ENCODE assay signal across 1 cellular context in genomic region chr11:133269272-133269671, GRCh38.
A peak's percentile ranks its signal among the peaks of the same experiment; 100 is the strongest.
TF ChIP-seq lines count a peak whose summit lies in the region.

No MANE protein-coding gene starts in this region.

TF ChIP-seq in GM12878, 131 proteins besides CTCF, POLR2A, EP300 and RAD21 (continued from another document and continues in another):
- TF ChIP-seq, protein P1, sequence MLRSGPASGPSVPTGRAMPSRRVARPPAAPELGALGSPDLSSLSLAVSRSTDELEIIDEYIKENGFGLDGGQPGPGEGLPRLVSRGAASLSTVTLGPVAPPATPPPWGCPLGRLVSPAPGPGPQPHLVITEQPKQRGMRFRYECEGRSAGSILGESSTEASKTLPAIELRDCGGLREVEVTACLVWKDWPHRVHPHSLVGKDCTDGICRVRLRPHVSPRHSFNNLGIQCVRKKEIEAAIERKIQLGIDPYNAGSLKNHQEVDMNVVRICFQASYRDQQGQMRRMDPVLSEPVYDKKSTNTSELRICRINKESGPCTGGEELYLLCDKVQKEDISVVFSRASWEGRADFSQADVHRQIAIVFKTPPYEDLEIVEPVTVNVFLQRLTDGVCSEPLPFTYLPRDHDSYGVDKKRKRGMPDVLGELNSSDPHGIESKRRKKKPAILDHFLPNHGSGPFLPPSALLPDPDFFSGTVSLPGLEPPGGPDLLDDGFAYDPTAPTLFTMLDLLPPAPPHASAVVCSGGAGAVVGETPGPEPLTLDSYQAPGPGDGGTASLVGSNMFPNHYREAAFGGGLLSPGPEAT (IDR thresholded peaks at IDR 0.05; ENCODE audit: low read depth) = peak; percentile 98
- TF ChIP-seq SP1 (IDR thresholded peaks at IDR 0.05; ENCODE audit: low read depth, low read length) (peak; percentile 30), PKNOX1 (IDR thresholded peaks at IDR 0.05) (no peak; the same call in 1 of the 2 replicates), TARDBP (IDR thresholded peaks at IDR 0.05; ENCODE audit: borderline replicate concordance) (no peak; the same call in 1 of the 2 replicates), TAF1 (IDR thresholded peaks at IDR 0.05; ENCODE audit: borderline replicate concordance, low read depth, low read length) (no peak), CBX5 (IDR thresholded peaks at IDR 0.05; ENCODE audit: low read depth) (no peak), E2F8 (IDR thresholded peaks at IDR 0.05; ENCODE audit: low read depth, partially characterized antibody) (no peak), NRF1 (conservative IDR thresholded peaks at IDR 0.05; ENCODE audit: low read depth, low read length) (no peak), USF1 (IDR thresholded peaks at IDR 0.05; ENCODE audit: borderline replicate concordance, extremely low read length, insufficient read depth, low read depth, low read length) (no peak), CREB1 (IDR thresholded peaks at IDR 0.05; ENCODE audit: low read depth) (0 out of 2 replicates have a peak, but pooled peaks have one; percentile 31), MYB (IDR thresholded peaks at IDR 0.05; ENCODE audit: borderline replicate concordance, low read depth, low read length) (0 out of 2 replicates have a peak, but pooled peaks have one; percentile 46), PAX5 (IDR thresholded peaks at IDR 0.05; ENCODE audit: borderline replicate concordance, low read depth, low read length) (peak; percentile 82; the same call in 1 of the 2 replicates), HCFC1 (IDR thresholded peaks at IDR 0.05; ENCODE audit: low read length) (no peak), ZNF207 (IDR thresholded peaks at IDR 0.05; ENCODE audit: borderline replicate concordance) (no peak), FOS (IDR thresholded peaks at IDR 0.05; ENCODE audit: borderline replicate concordance, extremely low read depth, insufficient read length) (no peak), MYC (IDR thresholded peaks at IDR 0.05; ENCODE audit: insufficient read depth, insufficient read length, insufficient replicate concordance, low read length, severe bottlenecking) (no peak), SPI1 (IDR thresholded peaks at IDR 0.05; ENCODE audit: borderline replicate concordance, insufficient read depth, low read depth, low read length) (no peak), JUNB (IDR thresholded peaks at IDR 0.05) (peak; percentile 98), STAT3 (IDR thresholded peaks at IDR 0.05; ENCODE audit: low read depth, low read length) (no peak; the same call in 1 of the 2 replicates), POLR2AphosphoS5 (IDR thresholded peaks at IDR 0.05; ENCODE audit: low read length) (no peak), RUNX3 (IDR thresholded peaks at IDR 0.05; ENCODE audit: low read length) (peak; percentile 93), HDGF (IDR thresholded peaks at IDR 0.05) (no peak), ZBTB11 (CRISPR knock-in tag; IDR thresholded peaks at IDR 0.05) (no peak), NFYA (IDR thresholded peaks at IDR 0.05; ENCODE audit: borderline replicate concordance, low read depth, low read length) (no peak), ATF2 (IDR thresholded peaks at IDR 0.05; ENCODE audit: low read length) (peak; percentile 93), SMAD1 (IDR thresholded peaks at IDR 0.05; ENCODE audit: low read depth, partially characterized antibody) (no peak), ZNF592 (IDR thresholded peaks at IDR 0.05) (no peak), CEBPZ (IDR thresholded peaks at IDR 0.05; ENCODE audit: low read depth, low read length) (no peak), SMC3 (IDR thresholded peaks at IDR 0.05; ENCODE audit: borderline replicate concordance, low read length) (no peak; the same call in 1 of the 2 replicates)
- TF ChIP-seq, protein P2, sequence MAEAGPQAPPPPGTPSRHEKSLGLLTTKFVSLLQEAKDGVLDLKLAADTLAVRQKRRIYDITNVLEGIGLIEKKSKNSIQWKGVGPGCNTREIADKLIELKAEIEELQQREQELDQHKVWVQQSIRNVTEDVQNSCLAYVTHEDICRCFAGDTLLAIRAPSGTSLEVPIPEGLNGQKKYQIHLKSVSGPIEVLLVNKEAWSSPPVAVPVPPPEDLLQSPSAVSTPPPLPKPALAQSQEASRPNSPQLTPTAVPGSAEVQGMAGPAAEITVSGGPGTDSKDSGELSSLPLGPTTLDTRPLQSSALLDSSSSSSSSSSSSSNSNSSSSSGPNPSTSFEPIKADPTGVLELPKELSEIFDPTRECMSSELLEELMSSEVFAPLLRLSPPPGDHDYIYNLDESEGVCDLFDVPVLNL (IDR thresholded peaks at IDR 0.05; ENCODE audit: low read depth, low read length) = no peak
